Comparison of ENCODE assay signal across 2 cellular contexts in genomic region chr22:29152381-29153138, GRCh38.
TF ChIP-seq lines count a peak whose summit lies in the region.

No MANE protein-coding gene starts in this region.

TF ChIP-seq in liver, 16 proteins besides CTCF, POLR2A, EP300 and RAD21:
- no peak for TF ChIP-seq GABPA (IDR thresholded peaks at IDR 0.05 in 1 of 2, conservative IDR thresholded peaks at IDR 0.05 in 1 of 2)
- no peak for TF ChIP-seq TAF1 (conservative IDR thresholded peaks at IDR 0.05)
- no peak for TF ChIP-seq HNF4A (conservative IDR thresholded peaks at IDR 0.05)
- TF ChIP-seq ATF3 (IDR thresholded peaks at IDR 0.05) = no peak
- TF ChIP-seq YY1 (IDR thresholded peaks at IDR 0.05) = no peak
- no peak for TF ChIP-seq ZBTB33 (IDR thresholded peaks at IDR 0.05)
- no peak for TF ChIP-seq MAX (IDR thresholded peaks at IDR 0.05)
- no peak for TF ChIP-seq FOXA1 (IDR thresholded peaks at IDR 0.05)
- no peak for TF ChIP-seq RXRA (IDR thresholded peaks at IDR 0.05)
- no peak for TF ChIP-seq EGR1 (IDR thresholded peaks at IDR 0.05; ENCODE audit: low read depth in 2 of 2)
- TF ChIP-seq HNF4G (IDR thresholded peaks at IDR 0.05) = no peak
- no peak for TF ChIP-seq REST (IDR thresholded peaks at IDR 0.05)
- TF ChIP-seq NR2F2 (IDR thresholded peaks at IDR 0.05) = no peak
- TF ChIP-seq FOXA2 (IDR thresholded peaks at IDR 0.05) = no peak

TF ChIP-seq in HepG2, 621 proteins besides CTCF, POLR2A, EP300 and RAD21:
- no peak for TF ChIP-seq ATM (IDR thresholded peaks at IDR 0.05; ENCODE audit: borderline replicate concordance)
- no peak for TF ChIP-seq ZSCAN9 (CRISPR knock-in tag; IDR thresholded peaks at IDR 0.05; ENCODE audit: borderline replicate concordance)
- no peak for TF ChIP-seq IRF2 (CRISPR knock-in tag; IDR thresholded peaks at IDR 0.05)
- TF ChIP-seq CC2D1A (CRISPR knock-in tag; IDR thresholded peaks at IDR 0.05) = no peak
- TF ChIP-seq GMEB1 (CRISPR knock-in tag; IDR thresholded peaks at IDR 0.05; ENCODE audit: borderline replicate concordance) = no peak
- no peak for TF ChIP-seq MXI1 (IDR thresholded peaks at IDR 0.05; ENCODE audit: borderline replicate concordance, low read depth, low read length)
- no peak for TF ChIP-seq HOXA9 (CRISPR knock-in tag; IDR thresholded peaks at IDR 0.05; ENCODE audit: borderline replicate concordance)
- TF ChIP-seq PLSCR1 (CRISPR knock-in tag; IDR thresholded peaks at IDR 0.05; ENCODE audit: borderline replicate concordance) = no peak
- no peak for TF ChIP-seq ZNF503 (CRISPR knock-in tag; IDR thresholded peaks at IDR 0.05)
- no peak for TF ChIP-seq ZNF264 (CRISPR knock-in tag; IDR thresholded peaks at IDR 0.05)
- no peak for TF ChIP-seq RBFOX2 (IDR thresholded peaks at IDR 0.05; ENCODE audit: low read depth, low read length)
- no peak for TF ChIP-seq NCOA2 (CRISPR knock-in tag; IDR thresholded peaks at IDR 0.05)
- TF ChIP-seq SNAPC2 (CRISPR knock-in tag; IDR thresholded peaks at IDR 0.05) = no peak
- no peak for TF ChIP-seq ZNF230 (CRISPR knock-in tag; IDR thresholded peaks at IDR 0.05)
